Comparison of ENCODE assay signal across 19 cellular contexts in genomic region chr9:134439368-134439784, GRCh38.
"Had no signal": no experiment of that assay in that cellular context is flagged by ENCODE, and none has a peak within 500 bp of the region (broad histone marks: within the 10 kb centered on the region; RNA-seq: fewer than 3 reads in every experiment).

No MANE protein-coding gene starts in this region.

- H3K36me3 Mint-ChIP-seq: activated naive CD4-positive, alpha-beta T cell treated with anti-CD3 and anti-CD28 coated beads, Interleukin-2, amount 50 U/mL, for 72 hours had no signal

- H3K27ac Mint-ChIP-seq: activated naive CD4-positive, alpha-beta T cell treated with anti-CD3 and anti-CD28 coated beads, Interleukin-2, amount 50 U/mL, for 72 hours; stimulated activated naive CD8-positive, alpha-beta T cell treated with anti-CD3 and anti-CD28 coated beads, Interleukin-15, amount 100 ng/mL, for 72 hours; T-helper 1 cell treated with Interleukin-12 subunit alpha and Interleukin-12 subunit beta and Interleukin-4 antibody, amounts not matched to agents 30 μg/mL and 1 μg/mL, for 36 hours had no signal

- ATAC-seq: activated naive CD4-positive, alpha-beta T cell treated with anti-CD3 and anti-CD28 coated beads, Interleukin-2, amount 50 U/mL, for 72 hours; gastroesophageal sphincter; lower lobe of right lung; SK-N-SH treated with all-trans-retinoic acid at 6 μM for 48 hours; stimulated activated naive CD8-positive, alpha-beta T cell treated with anti-CD3 and anti-CD28 coated beads, Interleukin-15, amount 100 ng/mL, for 72 hours had no signal

- H3K27ac ChIP-seq: breast epithelium, coronary artery, lower lobe of right lung, sigmoid colon, testis had no signal

- H3K9me3 Mint-ChIP-seq: activated naive CD4-positive, alpha-beta T cell treated with anti-CD3 and anti-CD28 coated beads, Interleukin-2, amount 50 U/mL, for 72 hours; stimulated activated naive CD8-positive, alpha-beta T cell treated with anti-CD3 and anti-CD28 coated beads, Interleukin-15, amount 100 ng/mL, for 72 hours; T-helper 1 cell treated with Interleukin-12 subunit alpha and Interleukin-12 subunit beta and Interleukin-4 antibody, amounts not matched to agents 30 μg/mL and 1 μg/mL, for 36 hours had no signal

- H3K4me3 Mint-ChIP-seq: stimulated activated naive CD8-positive, alpha-beta T cell treated with anti-CD3 and anti-CD28 coated beads, Interleukin-15, amount 100 ng/mL, for 72 hours; T-helper 1 cell treated with Interleukin-12 subunit alpha and Interleukin-12 subunit beta and Interleukin-4 antibody, amounts not matched to agents 30 μg/mL and 1 μg/mL, for 36 hours had no signal

- H3K27me3 ChIP-seq: testis had no signal

- DNase-seq: activated CD4-positive, alpha-beta T cell treated with anti-CD3 and anti-CD28 coated beads, Interleukin-2, amount 50 U/mL, for 1 hour; activated effector memory CD4-positive, alpha-beta T cell treated with anti-CD3 and anti-CD28 coated beads, Interleukin-2, amount 50 U/mL, for 16 hours; amygdala; effector memory CD4-positive, alpha-beta T cell; islet precursor cell; lower lobe of right lung; midbrain; nucleus accumbens; sigmoid colon; stimulated activated CD4-positive, alpha-beta T cell treated with anti-CD3 and anti-CD28 coated beads, Interleukin-12 subunit alpha, Interleukin-12 subunit beta, amount 100 ng/mL, for 4 hours; stimulated activated CD4-positive, alpha-beta T cell treated with anti-CD3 and anti-CD28 coated beads, Interleukin-4, amount 100 ng/mL, for 1 hour; stimulated activated naive CD8-positive, alpha-beta T cell treated with anti-CD3 and anti-CD28 coated beads, Interleukin-15, amount 100 ng/mL, for 72 hours; testis had no signal
